10 cellular contexts compared by ENCODE assay signal in genomic region chr6:36616888-36617521, GRCh38. TPM values are rescaled to one million over a fixed set of nuclear protein-coding genes. Genes with fewer than 3 reads are reported as not detected.
DNase-seq lines count a peak whose midpoint lies in the region; ATAC-seq and TF ChIP-seq lines count a peak whose summit lies in the region.
"Had no signal": no experiment of that assay in that cellular context is flagged by ENCODE, and none has a peak within 500 bp of the region (broad histone marks: within the 10 kb centered on the region; RNA-seq: fewer than 3 reads in every experiment).

No MANE protein-coding gene starts in this region.

- TF ChIP-seq CTCF in foreskin fibroblast (IDR thresholded peaks at IDR 0.05; ENCODE audit: low read depth, low read length) (no peak), thyroid gland (IDR thresholded peaks at IDR 0.05) (no peak)

- peaks cover 7% of the 10 kb centered on the region for H3K4me1 Mint-ChIP-seq in activated CD4-positive, alpha-beta T cell treated with anti-CD3 and anti-CD28 coated beads for 36 hours

- no peaks in the 10 kb centered on the region for H3K9me3 Mint-ChIP-seq in activated CD4-positive, alpha-beta T cell treated with anti-CD3 and anti-CD28 coated beads for 36 hours (ENCODE audit: low read depth)
- H3K9me3 Mint-ChIP-seq: dendritic cell treated with granulocyte-macrophage colony-stimulating factor and Interleukin-4, amounts not matched to agents 40 ng/mL and 50 ng/mL, for 4 days had no signal

- H3K36me3 ChIP-seq in thyroid gland, result peaks cover 5 to 7% of the 10 kb centered on the region in 2 donors

- ATAC-seq in activated CD4-positive, alpha-beta T cell treated with anti-CD3 and anti-CD28 coated beads for 36 hours, result no peak
- ATAC-seq in GM21737 (IDR thresholded peaks at IDR 0.05; ENCODE audit: unreplicated experiment) (no peak), GM18861 (IDR thresholded peaks at IDR 0.05; ENCODE audit: unreplicated experiment) (no peak)

- H3K27ac ChIP-seq in thyroid gland, result peak overlapping the region in 2 of 3 donors; percentile 3 to 41

- CTCF ChIA-PET in activated CD4-positive, alpha-beta T cell treated with anti-CD3 and anti-CD28 coated beads for 36 hours (lab: Charles Lee), result interaction anchor here (1.1 to 3.4 kb wide), 6 partner anchors 71 to 401 kb away, joined by 3 to 60 read pairs (median 14); no protein-coding TSS in a partner anchor

- DNase-seq in activated CD4-positive, alpha-beta T cell treated with anti-CD3 and anti-CD28 coated beads for 36 hours, result peak; percentile 26
- no peak for DNase-seq in activated CD4-positive, alpha-beta T cell treated with anti-CD3 and anti-CD28 coated beads, Interleukin-2, amount 50 U/mL, for 1 hour
- DNase-seq in RPMI7951 (ENCODE audit: low read depth) (peak; percentile 95), foreskin fibroblast (peak; percentile 47 to 66), thyroid gland (peak; percentile 75 to 76), NAMALWA (ENCODE audit: low spot score) (no peak)
- DNase-seq: AML-193 had no signal

- POLR2A ChIA-PET in activated CD4-positive, alpha-beta T cell treated with anti-CD3 and anti-CD28 coated beads for 36 hours (lab: Charles Lee), result interaction anchor here (0.6 kb wide), 1 partner anchor 122 kb away, joined by 3 read pairs; no protein-coding TSS in a partner anchor

- no peak overlapping the region for H3K4me3 Mint-ChIP-seq in activated CD4-positive, alpha-beta T cell treated with anti-CD3 and anti-CD28 coated beads for 36 hours
- H3K4me3 Mint-ChIP-seq: dendritic cell treated with granulocyte-macrophage colony-stimulating factor and Interleukin-4, amounts not matched to agents 40 ng/mL and 50 ng/mL, for 4 days had no signal

- H3K4me1 ChIP-seq in thyroid gland, result peaks cover 0 to 11% of the 10 kb centered on the region in 2 donors

- H3K36me3 Mint-ChIP-seq in activated CD4-positive, alpha-beta T cell treated with anti-CD3 and anti-CD28 coated beads for 36 hours (ENCODE audit: low read depth), result peaks cover 28% of the 10 kb centered on the region

- intact Hi-C loops in activated CD4-positive, alpha-beta T cell treated with anti-CD3 and anti-CD28 coated beads for 36 hours (cut with DNase I, micrococcal nuclease), result no loop called here
- intact Hi-C loops in thyroid gland (cut with DNase I), result no loop called here

- WGBS in thyroid gland, 2 donors, result 32 to 51% methylated on average over 5 of the region's 5 CpGs

- no peaks in the 10 kb centered on the region for H3K27me3 ChIP-seq in thyroid gland

- H3K4me3 ChIP-seq in foreskin fibroblast (ENCODE audit: low read depth in 1 of 2, low read length in 2 of 2) (no peak overlapping the region), thyroid gland (replicated peaks in 1 of 3) (no peak overlapping the region)

- H3K27me3 Mint-ChIP-seq in activated CD4-positive, alpha-beta T cell treated with anti-CD3 and anti-CD28 coated beads for 36 hours, result no peaks in the 10 kb centered on the region

- no peak overlapping the region for H3K27ac Mint-ChIP-seq in activated CD4-positive, alpha-beta T cell treated with anti-CD3 and anti-CD28 coated beads for 36 hours
- H3K27ac Mint-ChIP-seq: dendritic cell treated with granulocyte-macrophage colony-stimulating factor and Interleukin-4, amounts not matched to agents 40 ng/mL and 50 ng/mL, for 4 days had no signal

- no peaks in the 10 kb centered on the region for H3K9me3 ChIP-seq in thyroid gland

- no peak for TF ChIP-seq POLR2A in thyroid gland (IDR thresholded peaks at IDR 0.05)

RNA-seq across cellular contexts. Expression of gene SRSF3, which starts 22.8 kb away (rescaled TPM):
- 100 to 1,000 TPM; 298 to 464 TPM for total RNA-seq in activated CD4-positive, alpha-beta T cell treated with anti-CD3 and anti-CD28 coated beads for 36 hours
- total RNA-seq in RPMI7951 (2014; rRNA removed; shearing (Covaris generic)), result 435 and 490 TPM in 2 replicates
- total RNA-seq in thyroid gland, result 100 to 1,000 TPM; 120 to 287 (median 144) TPM

Comparison
In these comparisons a context has a peak if more than half of its experiments do, and no peak if none do; other contexts are left out.
1. DNase-seq: peak in activated CD4-positive, alpha-beta T cell treated with anti-CD3 and anti-CD28 coated beads for 36 hours (single experiment), RPMI7951 (single experiment), foreskin fibroblast (2 of 2) and thyroid gland (2 of 2); none in activated CD4-positive, alpha-beta T cell treated with anti-CD3 and anti-CD28 coated beads, Interleukin-2, amount 50 U/mL, for 1 hour (single experiment) and NAMALWA (single experiment).